Comparison of ENCODE assay signal across 1 cellular context in the genomic region with DNA sequence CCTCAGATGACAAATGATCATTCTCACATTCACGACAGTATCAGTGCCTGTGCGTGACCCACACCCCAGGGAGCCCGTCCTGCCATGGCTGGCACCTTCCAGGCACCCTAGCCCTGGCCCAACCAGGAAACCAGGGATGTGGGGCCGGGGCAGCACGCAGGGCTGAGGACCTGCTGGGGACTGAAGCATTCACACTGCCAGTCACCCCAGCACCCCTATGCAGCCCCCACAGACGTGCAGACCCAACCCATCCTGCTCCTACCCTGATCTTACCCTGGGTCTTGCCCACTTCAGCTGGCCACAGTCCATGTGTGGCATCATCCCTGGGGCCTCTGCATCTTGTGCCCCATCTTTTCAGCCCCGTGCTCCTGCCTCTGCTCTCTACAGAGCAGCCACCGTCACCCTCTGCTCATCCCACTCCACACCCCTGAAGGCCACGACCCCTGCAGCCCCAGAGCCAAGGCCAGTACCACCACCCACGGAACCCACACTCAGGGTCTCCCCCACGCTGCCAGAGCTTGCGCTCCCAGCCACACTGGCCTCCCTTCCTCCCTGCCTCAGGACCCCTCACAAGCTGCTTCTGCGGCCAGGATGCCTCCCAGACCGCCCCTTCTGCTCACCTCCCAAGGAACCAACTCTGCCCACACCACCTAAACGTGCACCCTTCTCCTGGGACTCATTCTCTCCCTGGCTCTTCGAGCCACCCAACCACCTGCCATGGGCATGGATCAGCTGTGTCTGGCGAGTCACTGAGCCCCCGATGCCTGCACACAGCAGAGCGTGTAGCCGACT.
TF ChIP-seq lines count a peak whose summit lies in the region.

No MANE protein-coding gene starts in this region.

TF ChIP-seq in HepG2, 621 proteins besides CTCF, POLR2A, EP300 and RAD21:
- TF ChIP-seq AGO2 (optimal IDR thresholded peaks at IDR 0.05; ENCODE audit: low read depth, low read length), result peak; percentile 25
- TF ChIP-seq ZNF24 (IDR thresholded peaks at IDR 0.05), result no peak
- TF ChIP-seq ZNF253 (CRISPR knock-in tag; IDR thresholded peaks at IDR 0.05; ENCODE audit: borderline replicate concordance), result no peak
TF ChIP-seq in HepG2: peak in this region for 1.
